22 cellular contexts compared by ENCODE assay signal in genomic region chr5:178564842-178565550, GRCh38. TPM values are rescaled to one million over a fixed set of nuclear protein-coding genes. Genes with fewer than 3 reads are reported as not detected.
"Had no signal": no experiment of that assay in that cellular context is flagged by ENCODE, and none has a peak within 500 bp of the region (broad histone marks: within the 10 kb centered on the region; RNA-seq: fewer than 3 reads in every experiment).

No MANE protein-coding gene starts in this region.

- H3K4me1 ChIP-seq: prostate gland had no signal

- H3K4me3 Mint-ChIP-seq: memory B cell; naive B cell; stimulated activated naive CD8-positive, alpha-beta T cell treated with anti-CD3 and anti-CD28 coated beads, Interleukin-15, Interleukin-2, amounts not matched to agents 100 ng/mL and 50 ng/mL, for 24 hours had no signal

- FAIRE-seq: TTC549 had no signal

- H3K27me3 ChIP-seq: neutrophil, ovary, thyroid gland had no signal

- H3K36me3 Mint-ChIP-seq: brain, memory B cell, naive B cell had no signal

- H3K9me3 Mint-ChIP-seq: activated naive CD4-positive, alpha-beta T cell treated with anti-CD3 and anti-CD28 coated beads, Interleukin-2, amount 50 U/mL, for 72 hours; memory B cell; stimulated activated naive CD8-positive, alpha-beta T cell treated with anti-CD3 and anti-CD28 coated beads, Interleukin-15, Interleukin-2, amounts not matched to agents 100 ng/mL and 50 ng/mL, for 24 hours had no signal

- H3K27ac ChIP-seq: neutrophil, ovary, prostate gland, thyroid gland, WERI-Rb-1 had no signal

- H3K4me3 ChIP-seq: mucosa of descending colon, ovary, prostate gland, thyroid gland had no signal

- DNase-seq: activated CD4-positive, alpha-beta T cell treated with anti-CD3 and anti-CD28 coated beads for 1 hour; activated CD4-positive, alpha-beta T cell treated with anti-CD3 and anti-CD28 coated beads, Interleukin-2, amount 50 U/mL, for 1 hour; activated T-cell treated with anti-CD3 and anti-CD28 coated beads, Interleukin-2, amount 50 U/mL, for 1 hour; aorta; foreskin melanocyte; hypothalamus; left colon; mucosa of descending colon; naive B cell; ovary; stimulated activated CD4-positive, alpha-beta T cell treated with anti-CD3 and anti-CD28 coated beads, Interleukin-4, amount 100 ng/mL, for 4 hours; substantia nigra; thyroid gland; WERI-Rb-1 had no signal

- H3K9me3 ChIP-seq: mucosa of descending colon, neutrophil, ovary, prostate gland, thyroid gland had no signal

- H3K36me3 ChIP-seq: neutrophil, ovary, prostate gland, thyroid gland, WERI-Rb-1 had no signal

- ATAC-seq: activated naive CD4-positive, alpha-beta T cell treated with anti-CD3 and anti-CD28 coated beads, Interleukin-2, amount 50 U/mL, for 72 hours; left colon; mucosa of descending colon had no signal

- H3K27ac Mint-ChIP-seq: activated naive CD4-positive, alpha-beta T cell treated with anti-CD3 and anti-CD28 coated beads, Interleukin-2, amount 50 U/mL, for 72 hours; brain; memory B cell; naive B cell; stimulated activated naive CD8-positive, alpha-beta T cell treated with anti-CD3 and anti-CD28 coated beads, Interleukin-15, Interleukin-2, amounts not matched to agents 100 ng/mL and 50 ng/mL, for 24 hours had no signal

RNA-seq across cellular contexts. Expression of gene COL23A1, which starts 25.2 kb away (rescaled TPM):
- total RNA-seq: epithelial cell of proximal tubule had no signal
